In genomic region chr1:248839168-248839555, GRCh38 we compare ENCODE assay signal across 8 cellular contexts. TPM values are rescaled to one million over a fixed set of nuclear protein-coding genes. Genes with fewer than 3 reads are reported as not detected.
DNase-seq lines count a peak whose midpoint lies in the region; ATAC-seq, FAIRE-seq and TF ChIP-seq lines count a peak whose summit lies in the region.

No MANE protein-coding gene starts in this region.

- TF ChIP-seq RAD21 in H1 (IDR thresholded peaks at IDR 0.05 in 1 of 2, conservative IDR thresholded peaks at IDR 0.05 in 1 of 2; ENCODE audit: low read depth in 2 of 2, low read length in 2 of 2), result no peak

- no peaks in the 10 kb centered on the region for H3K36me3 Mint-ChIP-seq in neural crest cell (ENCODE audit: low read depth)
- peaks cover 9% of the 10 kb centered on the region for H3K36me3 Mint-ChIP-seq in activated CD4-positive, alpha-beta memory T cell treated with anti-CD3 and anti-CD28 coated beads, Interleukin-2, amount 10 ng/mL, durations not matched to agents 7 days and 5 days (ENCODE audit: low read depth)
- H3K36me3 Mint-ChIP-seq in activated naive CD8-positive, alpha-beta T cell treated with anti-CD3 and anti-CD28 coated beads, Interleukin-2, amount 50 U/mL, for 24 hours (ENCODE audit: low read depth), result peaks cover under 1% of the 10 kb centered on the region

- no peak overlapping the region for H2AK5ac ChIP-seq in H1 (ENCODE audit: low read depth, low read length)

- TF ChIP-seq CTCF in H1 (IDR thresholded peaks at IDR 0.05; ENCODE audit: control extremely low read depth in 1 of 3, insufficient read depth in 1 of 3, low read depth in 1 of 3, low read length in 3 of 3) (no peak), neural crest cell (conservative IDR thresholded peaks at IDR 0.05) (no peak)

- H3K23ac ChIP-seq in H1 (ENCODE audit: insufficient read length), result no peak overlapping the region

- H2BK5ac ChIP-seq in H1 (ENCODE audit: low read depth, low read length), result 0 out of 2 replicates have a peak overlapping the region, but pooled peaks have one; percentile 91

- peaks cover 0 to 20% of the 10 kb centered on the region in 2 experiments; a peak in 2 of 4 replicates for H3K79me2 ChIP-seq in H1 (ENCODE audit: control insufficient read depth in 1 of 2, insufficient read depth in 2 of 2, low read length in 2 of 2)

- 36% methylated on average over 10 of the region's 10 CpGs; no CpG with 5 or more reads in 1 of the 2 experiments for whole genome bisulfite sequencing in H1 (ENCODE audit: extremely low coverage in 1 of 2, insufficient coverage in 1 of 2, insufficient read length in 1 of 2, insufficient replicate concordance in 2 of 2, low coverage in 1 of 2, low lambda C conversion rate in 2 of 2, missing lambda C conversion rate in 1 of 2), 2 experiments

- ATAC-seq in activated naive CD8-positive, alpha-beta T cell treated with anti-CD3 and anti-CD28 coated beads, Interleukin-2, amount 50 U/mL, for 24 hours, result no peak

- peaks cover 0 to 23% (median 12%) of the 10 kb centered on the region in 11 experiments; a peak in 18 of 22 replicates for H3K36me3 ChIP-seq in BLaER1 treated with 17β-estradiol and CSF1 and Interleukin-3, amounts not matched to agents 10 nM and 100 nM
- no peaks in the 10 kb centered on the region; a peak in 2 of 8 replicates for H3K36me3 ChIP-seq in H1 (ENCODE audit: control insufficient read depth in 2 of 4, insufficient read depth in 4 of 4, low read length in 3 of 4)

- no peak overlapping the region for H4K91ac ChIP-seq in H1 (replicated peaks; ENCODE audit: insufficient read length, low read length)

- H3K9ac ChIP-seq in BLaER1 treated with 17β-estradiol and CSF1 and Interleukin-3, amounts not matched to agents 10 nM and 100 nM, result peak overlapping the region; percentile 88 to 99 (median 96)
- H3K9ac ChIP-seq in H1 (replicated peaks in 1 of 4; ENCODE audit: extremely low read depth in 1 of 4, low read depth in 3 of 4, low read length in 3 of 4), result peak overlapping the region in 3 of 4 experiments; percentile 47 to 83 (median 82); a peak in 4 of 7 replicates

- H3K27me3 ChIP-seq in BLaER1 treated with 17β-estradiol and CSF1 and Interleukin-3, amounts not matched to agents 10 nM and 100 nM, result no peaks in the 10 kb centered on the region
- peaks cover 0 to 2% (median 0%) of the 10 kb centered on the region in 4 experiments; a peak in 1 of 7 replicates for H3K27me3 ChIP-seq in H1 (replicated peaks in 1 of 4; ENCODE audit: control insufficient read depth in 3 of 4, extremely low read depth in 1 of 4, insufficient read depth in 3 of 4, low read length in 3 of 4)

- TF ChIP-seq EP300 in H1 (IDR thresholded peaks at IDR 0.05; ENCODE audit: borderline replicate concordance in 1 of 2, low read depth in 2 of 2, low read length in 2 of 2), result no peak

- no peak overlapping the region for H2BK15ac ChIP-seq in H1 (ENCODE audit: low read length)

- H3K23me2 ChIP-seq in H1 (ENCODE audit: low read depth, low read length), result peaks cover 9% of the 10 kb centered on the region; the same call in 1 of the 2 replicates

- DNase-seq in NCI-H146 treated with DMSO at 0.1 percent for 48 hours (lab: John Stamatoyannopoulos, UW; ENCODE audit: unreplicated experiment) (peak; percentile 58), H1 (ENCODE audit: low read depth in 1 of 2, low spot score in 2 of 2) (no peak), neural crest cell (ENCODE audit: low read depth, low spot score) (no peak), midbrain (lab: John Stamatoyannopoulos, UW) (no peak), NCI-H2081 treated with DMSO at 0.1 percent for 48 hours (lab: John Stamatoyannopoulos, UW) (no peak)
- DNase-seq in activated CD4-positive, alpha-beta memory T cell treated with anti-CD3 and anti-CD28 coated beads, Interleukin-2, amount 10 ng/mL, durations not matched to agents 7 days and 5 days, result no peak
- no peak for DNase-seq in activated naive CD8-positive, alpha-beta T cell treated with anti-CD3 and anti-CD28 coated beads, Interleukin-2, amount 50 U/mL, for 24 hours

- peaks cover 60 to 67% (median 62%) of the 10 kb centered on the region in 10 experiments for H3K4me1 ChIP-seq in BLaER1 treated with 17β-estradiol and CSF1 and Interleukin-3, amounts not matched to agents 10 nM and 100 nM
- H3K4me1 ChIP-seq in H1 (replicated peaks in 1 of 4; ENCODE audit: control insufficient read depth in 3 of 4, insufficient read depth in 4 of 4, low read length in 3 of 4), result peaks cover 0 to 5% (median 2%) of the 10 kb centered on the region in 4 experiments; a peak in 3 of 7 replicates

- no peak overlapping the region for H2BK120ac ChIP-seq in H1 (replicated peaks; ENCODE audit: low read depth, low read length)

- peak overlapping the region; percentile 98 for H3K27ac Mint-ChIP-seq in neural crest cell (ENCODE audit: unreplicated experiment)
- H3K27ac Mint-ChIP-seq in activated CD4-positive, alpha-beta memory T cell treated with anti-CD3 and anti-CD28 coated beads, Interleukin-2, amount 10 ng/mL, durations not matched to agents 7 days and 5 days, result no peak overlapping the region
- H3K27ac Mint-ChIP-seq in activated naive CD8-positive, alpha-beta T cell treated with anti-CD3 and anti-CD28 coated beads, Interleukin-2, amount 50 U/mL, for 24 hours, result no peak overlapping the region

- H3K4me2 ChIP-seq in BLaER1 treated with 17β-estradiol and CSF1 and Interleukin-3, amounts not matched to agents 10 nM and 100 nM, result peak overlapping the region; percentile 89 to 98 (median 94)
- H3K4me2 ChIP-seq in H1 (ENCODE audit: insufficient read depth in 1 of 2, low read depth in 2 of 2, low read length in 2 of 2), result peak overlapping the region; percentile 74 to 78

- H3K4me3 Mint-ChIP-seq in neural crest cell, result no peak overlapping the region
- no peak overlapping the region for H3K4me3 Mint-ChIP-seq in activated CD4-positive, alpha-beta memory T cell treated with anti-CD3 and anti-CD28 coated beads, Interleukin-2, amount 10 ng/mL, durations not matched to agents 7 days and 5 days
- no peak overlapping the region for H3K4me3 Mint-ChIP-seq in activated naive CD8-positive, alpha-beta T cell treated with anti-CD3 and anti-CD28 coated beads, Interleukin-2, amount 50 U/mL, for 24 hours

- H3K18ac ChIP-seq in H1 (ENCODE audit: extremely low read depth, low read length), result peak overlapping the region; percentile 44; the same call in 1 of the 2 replicates

- POLR2A ChIA-PET in H1 (lab: Charles Lee; ENCODE audit: partially characterized antibody), result interaction anchor here (0.8 to 7.3 kb wide), 8 partner anchors 9 to 73 kb away, joined by 3 to 69 read pairs (median 3); partner anchors contain the start of genes SH3BP5L and ZNF692
- POLR2A ChIA-PET in activated CD4-positive, alpha-beta memory T cell treated with anti-CD3 and anti-CD28 coated beads, Interleukin-2, amount 10 ng/mL, durations not matched to agents 7 days and 5 days (lab: Charles Lee), result interaction anchor here (1.6 to 5.4 kb wide), 5 partner anchors 12 to 23 kb away, joined by 3 to 136 read pairs (median 27); partner anchors contain the start of genes SH3BP5L and ZNF692

- no peak overlapping the region for H4K5ac ChIP-seq in H1 (ENCODE audit: insufficient read length, low read depth, low read length)

- no peak for TF ChIP-seq POLR2A in H1 (IDR thresholded peaks at IDR 0.05; ENCODE audit: control extremely low read depth in 1 of 2, low read depth in 2 of 2, low read length in 2 of 2)

- H4K20me1 ChIP-seq in BLaER1 treated with 17β-estradiol and CSF1 and Interleukin-3, amounts not matched to agents 10 nM and 100 nM, result peaks cover 12 to 48% (median 32%) of the 10 kb centered on the region in 11 experiments; a peak in 17 of 22 replicates
- H4K20me1 ChIP-seq in H1 (replicated peaks in 1 of 2; ENCODE audit: control insufficient read depth in 1 of 2, insufficient read depth in 2 of 2, low read length in 2 of 2), result peaks cover 2 to 3% of the 10 kb centered on the region in 2 experiments

- H3K79me1 ChIP-seq in H1 (ENCODE audit: low read depth, low read length), result peaks cover 10% of the 10 kb centered on the region

- CTCF ChIA-PET in H1 (lab: Charles Lee; ENCODE audit: partially characterized antibody), result interaction anchor here (0.6 to 5.3 kb wide), 5 partner anchors 13 to 65 kb away, joined by 3 to 32 read pairs (median 9); partner anchors contain the start of gene ZNF692
- CTCF ChIA-PET in activated CD4-positive, alpha-beta memory T cell treated with anti-CD3 and anti-CD28 coated beads, Interleukin-2, amount 10 ng/mL, durations not matched to agents 7 days and 5 days (lab: Charles Lee), result interaction anchor here (1.1 to 4.3 kb wide), 4 partner anchors 12 to 86 kb away, joined by 4 to 69 read pairs (median 26); partner anchors contain the start of genes SH3BP5L and ZNF692

- H2AFZ ChIP-seq in H1 (ENCODE audit: low read length), result peak overlapping the region; percentile 88

- no peaks in the 10 kb centered on the region for H3K27me3 Mint-ChIP-seq in neural crest cell (ENCODE audit: low read depth)
- no peaks in the 10 kb centered on the region for H3K27me3 Mint-ChIP-seq in activated CD4-positive, alpha-beta memory T cell treated with anti-CD3 and anti-CD28 coated beads, Interleukin-2, amount 10 ng/mL, durations not matched to agents 7 days and 5 days
- no peaks in the 10 kb centered on the region for H3K27me3 Mint-ChIP-seq in activated naive CD8-positive, alpha-beta T cell treated with anti-CD3 and anti-CD28 coated beads, Interleukin-2, amount 50 U/mL, for 24 hours

- FAIRE-seq in H1 (lab: Jason Lieb, UNC), result no peak

- peak overlapping the region; percentile 50; the same call in 1 of the 2 replicates for H2BK12ac ChIP-seq in H1 (ENCODE audit: low read depth, low read length)

- H3K4me1 Mint-ChIP-seq in neural crest cell, result peaks cover 21% of the 10 kb centered on the region
- H3K4me1 Mint-ChIP-seq in activated CD4-positive, alpha-beta memory T cell treated with anti-CD3 and anti-CD28 coated beads, Interleukin-2, amount 10 ng/mL, durations not matched to agents 7 days and 5 days, result peaks cover 29% of the 10 kb centered on the region
- peaks cover 32% of the 10 kb centered on the region for H3K4me1 Mint-ChIP-seq in activated naive CD8-positive, alpha-beta T cell treated with anti-CD3 and anti-CD28 coated beads, Interleukin-2, amount 50 U/mL, for 24 hours

- H3K27ac ChIP-seq in BLaER1 treated with 17β-estradiol and CSF1 and Interleukin-3, amounts not matched to agents 10 nM and 100 nM, result peak overlapping the region; percentile 89 to 100 (median 96)
- H3K27ac ChIP-seq in H1 (ENCODE audit: low read depth, low read length), result no peak overlapping the region

- no peaks in the 10 kb centered on the region for H3K9me3 ChIP-seq in BLaER1 treated with 17β-estradiol and CSF1 and Interleukin-3, amounts not matched to agents 10 nM and 100 nM (replicated peaks in 1 of 11)
- H3K9me3 ChIP-seq in H1 (ENCODE audit: insufficient read depth in 2 of 2, low read depth in 1 of 2, low read length in 1 of 2), result no peaks in the 10 kb centered on the region

- H4K8ac ChIP-seq in H1 (ENCODE audit: extremely low read depth, insufficient read depth, low read length), result peak overlapping the region; percentile 87; the same call in 1 of the 2 replicates

- H3K14ac ChIP-seq in H1 (ENCODE audit: insufficient read length), result no peak overlapping the region

- H3K9me3 Mint-ChIP-seq in neural crest cell, result no peaks in the 10 kb centered on the region
- no peaks in the 10 kb centered on the region for H3K9me3 Mint-ChIP-seq in activated CD4-positive, alpha-beta memory T cell treated with anti-CD3 and anti-CD28 coated beads, Interleukin-2, amount 10 ng/mL, durations not matched to agents 7 days and 5 days
- H3K9me3 Mint-ChIP-seq in activated naive CD8-positive, alpha-beta T cell treated with anti-CD3 and anti-CD28 coated beads, Interleukin-2, amount 50 U/mL, for 24 hours, result no peaks in the 10 kb centered on the region

- H2BK20ac ChIP-seq in H1 (ENCODE audit: low read length), result no peak overlapping the region

- H3K4ac ChIP-seq in H1 (replicated peaks; ENCODE audit: insufficient read length, low read depth, low read length), result no peak overlapping the region

- H3K56ac ChIP-seq in H1 (replicated peaks; ENCODE audit: insufficient read length, low read depth, low read length), result no peak overlapping the region

- H3K4me3 ChIP-seq in BLaER1 treated with 17β-estradiol and CSF1 and Interleukin-3, amounts not matched to agents 10 nM and 100 nM, result peak overlapping the region; percentile 74 to 98 (median 91)
- H3K4me3 ChIP-seq in H1 (ENCODE audit: extremely low read depth in 1 of 4, insufficient read depth in 2 of 4, low read depth in 3 of 4, low read length in 4 of 4), result peak overlapping the region; percentile 78 to 88 (median 84)

RNA-seq across cellular contexts. Expression of gene ZNF672, which starts 1.1 kb away (rescaled TPM):
- total RNA-seq in H1 (2021; fragmentation: NEBNext Ultra II Directional; extraction: Animal tissue kit (Norgen Biotek cat#: 25700)), result 28.4 and 30.7 TPM in 2 replicates
- polyA plus RNA-seq in H1 (2011; rRNA removed), result 40.4 and 40.7 TPM in 2 replicates
- polyA plus RNA-seq in H1 (2011; cell fraction: cytosol; rRNA removed), result 29.5 TPM
- 25.3 TPM for polyA plus RNA-seq in H1 (2011; cell fraction: nucleus; rRNA removed)
- 15.9 to 22.8 TPM (median 20.8 TPM) in 4 replicates for polyA plus RNA-seq in H1 (2012, experiment 1 of 2)
- 31.7 TPM for polyA plus RNA-seq in H1 (2012, experiment 2 of 2)
- polyA plus RNA-seq in H1 (2013, experiment 1 of 2), result 17.9 TPM
- polyA plus RNA-seq in H1 (2013, experiment 2 of 2), result 18.5 TPM
- polyA minus RNA-seq in H1 (2011; rRNA and poly(A)+ RNA removed), result 27.1 and 34.9 TPM in 2 replicates
- 26.9 TPM for polyA minus RNA-seq in H1 (2011; cell fraction: cytosol; rRNA and poly(A)+ RNA removed)
- 29.5 TPM for polyA minus RNA-seq in H1 (2011; cell fraction: nucleus; rRNA and poly(A)+ RNA removed)
- total RNA-seq in neural crest cell, result 44.4 and 46.8 TPM in 2 replicates
- 10 to 100 TPM; 54.1 to 60.1 TPM for total RNA-seq in activated CD4-positive, alpha-beta memory T cell treated with anti-CD3 and anti-CD28 coated beads, Interleukin-2, amount 10 ng/mL, durations not matched to agents 7 days and 5 days

RNA-seq across cellular contexts. Expression of gene SH3BP5L, which starts 13.4 kb away (rescaled TPM):
- total RNA-seq in H1 (2021; fragmentation: NEBNext Ultra II Directional; extraction: Animal tissue kit (Norgen Biotek cat#: 25700)), result 27.9 and 28.4 TPM in 2 replicates
- 20.2 and 29.7 TPM in 2 replicates for polyA plus RNA-seq in H1 (2011; rRNA removed)
- 27.2 TPM for polyA plus RNA-seq in H1 (2011; cell fraction: cytosol; rRNA removed)
- 32.9 TPM for polyA plus RNA-seq in H1 (2011; cell fraction: nucleus; rRNA removed)
- polyA plus RNA-seq in H1 (2012, experiment 1 of 2), result 14.2 to 20.1 TPM (median 19.1 TPM) in 4 replicates
- polyA plus RNA-seq in H1 (2012, experiment 2 of 2), result 18.1 TPM
- polyA plus RNA-seq in H1 (2013, experiment 1 of 2), result 14.2 TPM
- polyA plus RNA-seq in H1 (2013, experiment 2 of 2), result 13.8 TPM
- 15.4 and 21.6 TPM in 2 replicates for polyA minus RNA-seq in H1 (2011; rRNA and poly(A)+ RNA removed)
- polyA minus RNA-seq in H1 (2011; cell fraction: cytosol; rRNA and poly(A)+ RNA removed), result 13.0 TPM
- 24.4 TPM for polyA minus RNA-seq in H1 (2011; cell fraction: nucleus; rRNA and poly(A)+ RNA removed)
- total RNA-seq in neural crest cell, result 26.9 and 28.9 TPM in 2 replicates
- total RNA-seq in activated CD4-positive, alpha-beta memory T cell treated with anti-CD3 and anti-CD28 coated beads, Interleukin-2, amount 10 ng/mL, durations not matched to agents 7 days and 5 days, result 10 to 100 TPM; 31.4 to 32.0 TPM

RNA-seq across cellular contexts. Expression of gene ZNF692, which starts 19.7 kb away (rescaled TPM):
- total RNA-seq in H1 (2021; fragmentation: NEBNext Ultra II Directional; extraction: Animal tissue kit (Norgen Biotek cat#: 25700)), result 38.4 and 39.7 TPM in 2 replicates
- polyA plus RNA-seq in H1 (2011; rRNA removed), result 52.3 and 55.8 TPM in 2 replicates
- polyA plus RNA-seq in H1 (2011; cell fraction: cytosol; rRNA removed), result 75.0 TPM
- 255 TPM for polyA plus RNA-seq in H1 (2011; cell fraction: nucleus; rRNA removed)
- 47.8 to 62.3 TPM (median 56.6 TPM) in 4 replicates for polyA plus RNA-seq in H1 (2012, experiment 1 of 2)
- 42.7 TPM for polyA plus RNA-seq in H1 (2012, experiment 2 of 2)
- 30.6 TPM for polyA plus RNA-seq in H1 (2013, experiment 1 of 2)
- 26.0 TPM for polyA plus RNA-seq in H1 (2013, experiment 2 of 2)
- 12.5 and 15.3 TPM in 2 replicates for polyA minus RNA-seq in H1 (2011; rRNA and poly(A)+ RNA removed)
- 12.3 TPM for polyA minus RNA-seq in H1 (2011; cell fraction: cytosol; rRNA and poly(A)+ RNA removed)
- 40.6 TPM for polyA minus RNA-seq in H1 (2011; cell fraction: nucleus; rRNA and poly(A)+ RNA removed)
- total RNA-seq in neural crest cell, result 72.5 and 72.8 TPM in 2 replicates
- total RNA-seq in activated CD4-positive, alpha-beta memory T cell treated with anti-CD3 and anti-CD28 coated beads, Interleukin-2, amount 10 ng/mL, durations not matched to agents 7 days and 5 days, result 10 to 100 TPM; 45.9 to 49.8 TPM
